Comparison of ENCODE assay signal across 8 cellular contexts in the genomic region with DNA sequence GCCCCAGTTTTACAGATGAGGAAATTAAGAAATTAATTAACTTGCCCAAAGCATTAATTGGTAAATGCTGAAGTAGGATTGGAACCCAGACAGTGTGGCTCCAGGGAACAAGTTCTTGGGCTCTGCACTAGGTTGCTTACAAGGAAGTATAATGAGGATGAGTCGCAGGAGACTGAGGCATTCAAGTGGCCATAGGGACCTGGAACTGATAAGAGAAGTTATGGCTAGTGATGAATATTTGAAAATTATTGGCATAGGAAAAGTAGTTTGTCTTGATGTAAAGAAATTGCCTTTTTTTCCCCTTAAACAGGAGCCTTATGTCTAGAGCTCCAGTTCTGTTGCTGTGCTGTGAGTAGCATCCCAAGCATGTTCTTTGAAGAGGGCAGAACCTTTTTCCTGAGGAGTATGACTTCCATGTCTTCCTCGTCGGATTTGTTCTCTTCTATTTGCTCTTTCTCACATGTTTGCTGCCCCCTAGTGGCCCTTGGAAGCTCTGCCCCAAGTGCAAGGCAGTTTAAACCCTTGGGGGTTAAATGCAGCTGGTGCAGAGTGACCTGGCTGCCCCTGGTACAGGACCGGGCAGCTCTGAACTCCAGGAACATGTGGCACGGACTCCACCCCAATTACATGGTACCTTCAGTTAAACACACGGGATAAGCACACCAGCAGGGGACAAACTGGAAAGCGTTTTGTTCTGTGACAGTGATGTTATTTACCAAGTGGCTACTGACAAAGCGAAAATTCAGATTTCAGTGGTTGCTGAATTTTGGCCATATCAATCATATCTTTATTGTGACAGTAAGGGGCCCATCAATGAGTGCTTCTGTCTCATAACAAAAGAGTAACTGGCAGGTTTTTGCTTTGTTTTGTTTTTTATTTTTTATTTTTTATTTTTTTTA.
A peak's percentile ranks its signal among the peaks of the same experiment; 100 is the strongest.
DNase-seq lines count a peak whose midpoint lies in the region; ATAC-seq lines count a peak whose summit lies in the region.

No MANE protein-coding gene starts in this region.

- ATAC-seq in GM19467 (IDR thresholded peaks at IDR 0.05; ENCODE audit: unreplicated experiment) = peak; percentile 77
- peak; percentile 64 to 73 for ATAC-seq in activated T-cell treated with anti-CD3 and anti-CD28 coated beads, Interleukin-2, amount 50 U/mL, for 72 hours (replicated peaks in 1 of 2)

- no peaks in the 10 kb centered on the region for H3K9me3 ChIP-seq in CD8-positive, alpha-beta memory T cell (ENCODE audit: low read length)

- H3K36me3 ChIP-seq in CD8-positive, alpha-beta memory T cell (ENCODE audit: insufficient read depth, low read length) = no peaks in the 10 kb centered on the region

- H3K27ac ChIP-seq in CD8-positive, alpha-beta memory T cell (ENCODE audit: low read depth, low read length) = no peak overlapping the region

- no peaks in the 10 kb centered on the region for H3K9me3 Mint-ChIP-seq in CD8-positive, alpha-beta memory T cell
- H3K9me3 Mint-ChIP-seq in activated T-cell treated with anti-CD3 and anti-CD28 coated beads, Interleukin-2, amount 50 U/mL, for 72 hours = no peaks in the 10 kb centered on the region

- no peaks in the 10 kb centered on the region for H3K4me1 Mint-ChIP-seq in CD8-positive, alpha-beta memory T cell
- H3K4me1 Mint-ChIP-seq in activated T-cell treated with anti-CD3 and anti-CD28 coated beads, Interleukin-2, amount 50 U/mL, for 72 hours (ENCODE audit: low read depth) = no peaks in the 10 kb centered on the region

- no peaks in the 10 kb centered on the region for H3K36me3 Mint-ChIP-seq in CD8-positive, alpha-beta memory T cell
- no peaks in the 10 kb centered on the region for H3K36me3 Mint-ChIP-seq in activated T-cell treated with anti-CD3 and anti-CD28 coated beads, Interleukin-2, amount 50 U/mL, for 72 hours (ENCODE audit: insufficient read depth in 2 of 2)

- no peaks in the 10 kb centered on the region for H3K4me1 ChIP-seq in CD8-positive, alpha-beta memory T cell (ENCODE audit: insufficient read depth, low read length)

- POLR2A ChIA-PET in CD8-positive, alpha-beta memory T cell (lab: Charles Lee) = no interaction called here

- no peak overlapping the region for H3K27ac Mint-ChIP-seq in CD8-positive, alpha-beta memory T cell
- no peak overlapping the region for H3K27ac Mint-ChIP-seq in activated T-cell treated with anti-CD3 and anti-CD28 coated beads, Interleukin-2, amount 50 U/mL, for 72 hours

- no peaks in the 10 kb centered on the region for H3K27me3 ChIP-seq in CD8-positive, alpha-beta memory T cell (ENCODE audit: insufficient read depth, low read length, poor library complexity, severe bottlenecking)

- peak; percentile 23 to 63 (median 28) for DNase-seq in CD8-positive, alpha-beta memory T cell
- DNase-seq in KG1 (lab: John Stamatoyannopoulos, UW) (peak; percentile 32), RKO (ENCODE audit: low spot score) (peak; percentile 87), fibroblast of the conjunctiva (ENCODE audit: low read depth) (peak; percentile 80), non-pigmented ciliary epithelial cell (ENCODE audit: low read depth) (peak; percentile 68), superior temporal gyrus (ENCODE audit: extremely low spot score) (peak; percentile 85)
- DNase-seq in activated T-cell treated with anti-CD3 and anti-CD28 coated beads, Interleukin-2, amount 50 U/mL, for 72 hours = peak; percentile 67 to 77

- peaks cover 10 to 23% of the 10 kb centered on the region in 2 donors for H3K27me3 Mint-ChIP-seq in CD8-positive, alpha-beta memory T cell
- H3K27me3 Mint-ChIP-seq in activated T-cell treated with anti-CD3 and anti-CD28 coated beads, Interleukin-2, amount 50 U/mL, for 72 hours (ENCODE audit: low read depth) = peaks cover 7% of the 10 kb centered on the region

- H3K4me3 Mint-ChIP-seq in CD8-positive, alpha-beta memory T cell = no peak overlapping the region
- no peak overlapping the region for H3K4me3 Mint-ChIP-seq in activated T-cell treated with anti-CD3 and anti-CD28 coated beads, Interleukin-2, amount 50 U/mL, for 72 hours

- CTCF ChIA-PET in CD8-positive, alpha-beta memory T cell (lab: Charles Lee) = interaction anchor here (0.7 to 1.8 kb wide), 5 partner anchors 10 to 54 kb away, joined by 3 to 6 read pairs (median 5); no protein-coding TSS in a partner anchor

- H3K4me3 ChIP-seq in CD8-positive, alpha-beta memory T cell (ENCODE audit: low read length) = no peak overlapping the region

Comparison
In these comparisons a context has a peak if more than half of its experiments do, and no peak if none do; other contexts are left out.
1. DNase-seq: peak in every context shown above with its lines; median percentile 87 in RKO; 85 in superior temporal gyrus; 80 in fibroblast of the conjunctiva; 72 in activated T-cell treated with anti-CD3 and anti-CD28 coated beads, Interleukin-2, amount 50 U/mL, for 72 hours; 68 in non-pigmented ciliary epithelial cell; 32 in KG1; 28 in CD8-positive, alpha-beta memory T cell.